10 cellular contexts compared by ENCODE assay signal in the genomic region with DNA sequence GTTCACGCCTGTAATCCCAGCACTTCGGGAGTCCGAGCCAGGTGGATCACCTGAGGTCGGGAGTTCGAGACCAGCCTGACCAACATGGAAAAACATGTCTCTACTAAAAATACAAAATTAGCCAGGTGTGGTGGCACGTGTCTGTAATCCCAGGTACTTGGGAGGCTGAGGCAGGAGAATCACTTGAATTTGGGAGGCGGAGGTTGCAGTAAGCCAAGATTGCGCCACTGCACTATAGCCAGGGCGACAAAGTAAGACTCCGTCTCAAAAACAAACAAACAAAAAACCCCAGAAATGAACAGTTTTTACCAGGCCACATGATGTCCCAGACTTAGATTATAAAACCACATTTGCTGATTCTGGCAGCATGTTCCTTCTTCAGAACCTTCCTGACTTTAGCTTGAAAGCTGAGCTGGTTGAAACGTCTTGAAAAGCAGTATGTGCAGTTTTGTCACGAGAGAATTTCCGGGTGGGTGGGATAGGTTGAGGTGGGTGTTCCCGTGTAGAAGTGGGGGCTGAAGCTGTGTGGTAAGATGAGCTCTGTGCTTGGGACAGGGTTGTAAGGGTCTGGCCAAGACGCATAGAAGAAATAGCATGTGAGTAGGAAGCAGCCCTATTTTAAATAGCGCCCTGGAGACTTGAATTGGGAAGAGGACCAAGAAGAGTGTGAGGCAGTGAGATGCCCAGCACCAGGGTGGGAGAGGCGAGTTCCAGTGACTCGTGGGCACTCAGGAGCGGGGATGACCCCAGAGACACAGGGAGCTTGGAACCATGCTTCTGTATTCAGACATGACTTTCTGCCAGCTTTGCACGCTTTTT. TPM values are rescaled to one million over a fixed set of nuclear protein-coding genes. Genes with fewer than 3 reads are reported as not detected.
DNase-seq lines count a peak whose midpoint lies in the region; TF ChIP-seq lines count a peak whose summit lies in the region.
"Had no signal": no experiment of that assay in that cellular context is flagged by ENCODE, and none has a peak within 500 bp of the region (broad histone marks: within the 10 kb centered on the region; RNA-seq: fewer than 3 reads in every experiment).

No MANE protein-coding gene starts in this region.

- H3K27me3 ChIP-seq in HUES48 (ENCODE audit: control insufficient read depth, insufficient read depth, low read length) (no peaks in the 10 kb centered on the region), smooth muscle cell (ENCODE audit: low read depth) (no peaks in the 10 kb centered on the region)

- peak; percentile 75 for DNase-seq in choroid plexus epithelial cell (ENCODE audit: low read depth)
- DNase-seq in iris pigment epithelial cell (ENCODE audit: low read depth): peak; percentile 73
- no peak for DNase-seq in smooth muscle cell (lab: John Stamatoyannopoulos, UW; ENCODE audit: unreplicated experiment)
- no peak for DNase-seq in DMS 273 (lab: John Stamatoyannopoulos, UW; ENCODE audit: unreplicated experiment)
- no peak for DNase-seq in activated naive CD4-positive, alpha-beta T cell treated with anti-CD3 and anti-CD28 coated beads, Interleukin-2, amount 50 U/mL, for 16 hours
- no peak for DNase-seq in NCI-H524 (lab: John Stamatoyannopoulos, UW)
- no peak for DNase-seq in activated CD8-positive, alpha-beta memory T cell treated with anti-CD3 and anti-CD28 coated beads for 24 hours
- DNase-seq: Caco-2, T-helper 17 cell had no signal

- peak overlapping the region; percentile 12 for H3K4me2 ChIP-seq in smooth muscle cell

- peak overlapping the region; percentile 74 for H3K27ac ChIP-seq in HUES48 (ENCODE audit: low read depth, low read length)
- peak overlapping the region; percentile 40 for H3K27ac ChIP-seq in smooth muscle cell (ENCODE audit: low read depth)

- H2AFZ ChIP-seq in smooth muscle cell (ENCODE audit: low read depth): no peak overlapping the region

- peaks cover 100% of the 10 kb centered on the region for H3K79me2 ChIP-seq in smooth muscle cell (ENCODE audit: low read depth)

- peaks cover 96% of the 10 kb centered on the region for H4K20me1 ChIP-seq in smooth muscle cell (ENCODE audit: low read depth)

- WGBS in smooth muscle cell (ENCODE audit: low lambda C conversion rate): 70% methylated on average over 20 of the region's 20 CpGs

- H3F3A ChIP-seq in smooth muscle cell (ENCODE audit: low read depth): peaks cover 10% of the 10 kb centered on the region

- H3K4me1 ChIP-seq in HUES48 (ENCODE audit: control insufficient read depth, insufficient read depth, low read length): peaks cover 41% of the 10 kb centered on the region
- peaks cover 10% of the 10 kb centered on the region for H3K4me1 ChIP-seq in smooth muscle cell (ENCODE audit: low read depth)

- TF ChIP-seq CTCF in choroid plexus epithelial cell (conservative IDR thresholded peaks at IDR 0.05; ENCODE audit: low read depth, low read length) (no peak), smooth muscle cell (IDR thresholded peaks at IDR 0.05; ENCODE audit: borderline replicate concordance, insufficient read depth, poor library complexity, severe bottlenecking) (no peak)

- H3K36me3 ChIP-seq in HUES48 (ENCODE audit: control insufficient read depth, insufficient read depth, low read length): 0 out of 2 replicates have a peak, but pooled peaks cover 9% of the 10 kb centered on the region
- no peaks in the 10 kb centered on the region for H3K36me3 ChIP-seq in smooth muscle cell (ENCODE audit: low read depth)

- no peak overlapping the region for H3K4me3 ChIP-seq in HUES48 (ENCODE audit: low read depth, low read length)
- H3K4me3 ChIP-seq in choroid plexus epithelial cell (ENCODE audit: low read depth, low read length): no peak overlapping the region
- H3K4me3 ChIP-seq in smooth muscle cell: no peak overlapping the region

- H3K9me3 ChIP-seq in HUES48 (ENCODE audit: control insufficient read depth, insufficient read depth, low read length): no peaks in the 10 kb centered on the region
- no peaks in the 10 kb centered on the region for H3K9me3 ChIP-seq in smooth muscle cell (replicated peaks; ENCODE audit: low read depth)
- H3K9me3 ChIP-seq: Caco-2 had no signal

- H3K9ac ChIP-seq in HUES48 (ENCODE audit: low read depth, low read length): no peak overlapping the region
- no peak overlapping the region for H3K9ac ChIP-seq in smooth muscle cell (ENCODE audit: low read depth)

RNA-seq across cellular contexts. Expression of gene AP2A2, which starts 7.5 kb away (rescaled TPM):
- 32.2 and 35.8 TPM in 2 replicates for total RNA-seq in smooth muscle cell
- polyA plus RNA-seq in smooth muscle cell: 25.1 and 31.8 TPM in 2 replicates

RNA-seq across cellular contexts. Expression of gene CHID1, which starts 22.6 kb away (rescaled TPM):
- 54.3 and 76.5 TPM in 2 replicates for total RNA-seq in smooth muscle cell
- polyA plus RNA-seq in smooth muscle cell: 171 and 181 TPM in 2 replicates

Comparison
In these comparisons a context has a peak if more than half of its experiments do, and no peak if none do; other contexts are left out.
1. DNase-seq: peak in choroid plexus epithelial cell (single experiment) and iris pigment epithelial cell (single experiment); none in smooth muscle cell (single experiment), DMS 273 (single experiment), activated naive CD4-positive, alpha-beta T cell treated with anti-CD3 and anti-CD28 coated beads, Interleukin-2, amount 50 U/mL, for 16 hours (single experiment), NCI-H524 (0 of 2) and activated CD8-positive, alpha-beta memory T cell treated with anti-CD3 and anti-CD28 coated beads for 24 hours (single experiment).